ENCODE assay signal across 8 cellular contexts in genomic region chr19:1438933-1439358, GRCh38. TPM values are rescaled to one million over a fixed set of nuclear protein-coding genes. Genes with fewer than 3 reads are reported as not detected.
DNase-seq lines count a peak whose midpoint lies in the region; ATAC-seq and TF ChIP-seq lines count a peak whose summit lies in the region.

No MANE protein-coding gene starts in this region.

- H3K4me3 Mint-ChIP-seq in activated naive CD4-positive, alpha-beta T cell treated with anti-CD3 and anti-CD28 coated beads for 36 hours, result peak overlapping the region; percentile 98
- H3K4me3 Mint-ChIP-seq in activated naive CD8-positive, alpha-beta T cell treated with anti-CD3 and anti-CD28 coated beads, Interleukin-2, amount 10 ng/mL, durations not matched to agents 7 days and 5 days, result peak overlapping the region; percentile 99
- peak overlapping the region; percentile 95 for H3K4me3 Mint-ChIP-seq in type B pancreatic cell

- DNase-seq in activated naive CD4-positive, alpha-beta T cell treated with anti-CD3 and anti-CD28 coated beads for 36 hours, result no peak
- no peak for DNase-seq in activated naive CD4-positive, alpha-beta T cell treated with Interleukin-2 at 50 U/mL for 16 hours
- DNase-seq in activated naive CD8-positive, alpha-beta T cell treated with anti-CD3 and anti-CD28 coated beads, Interleukin-2, amount 10 ng/mL, durations not matched to agents 7 days and 5 days, result no peak
- DNase-seq in lower leg skin (ENCODE audit: low spot score in 2 of 2), result no peak
- no peak for DNase-seq in type B pancreatic cell (ENCODE audit: extremely low spot score, unreplicated experiment)
- no peak for DNase-seq in epidermal melanocyte (ENCODE audit: insufficient read length, low spot score)
- no peak for DNase-seq in NCI-H524 (lab: John Stamatoyannopoulos, UW)
- no peak for DNase-seq in stimulated activated naive CD4-positive, alpha-beta T cell treated with Interleukin-2 at 50 U/mL for 16 hours (lab: John Stamatoyannopoulos, UW)

- intact Hi-C loops in activated naive CD4-positive, alpha-beta T cell treated with anti-CD3 and anti-CD28 coated beads for 36 hours (cut with micrococcal nuclease), result loop anchor here (1.0 to 5.0 kb wide), 5 partner anchors 32 to 164 kb away; partner anchors contain the start of genes ADAMTSL5, C19orf25, DAZAP1 and FAM174C
- intact Hi-C loops in lower leg skin (cut with DNase I; ENCODE audit: low total_unique reads), result no loop called here

- TF ChIP-seq CTCF in lower leg skin (IDR thresholded peaks at IDR 0.05), result no peak
- TF ChIP-seq CTCF in type B pancreatic cell (conservative IDR thresholded peaks at IDR 0.05), result no peak

- H3K27ac Mint-ChIP-seq in activated naive CD4-positive, alpha-beta T cell treated with anti-CD3 and anti-CD28 coated beads for 36 hours, result peak overlapping the region; percentile 99
- H3K27ac Mint-ChIP-seq in activated naive CD8-positive, alpha-beta T cell treated with anti-CD3 and anti-CD28 coated beads, Interleukin-2, amount 10 ng/mL, durations not matched to agents 7 days and 5 days, result peak overlapping the region; percentile 80
- peak overlapping the region; percentile 95 for H3K27ac Mint-ChIP-seq in type B pancreatic cell

- POLR2A ChIA-PET in activated naive CD8-positive, alpha-beta T cell treated with anti-CD3 and anti-CD28 coated beads, Interleukin-2, amount 10 ng/mL, durations not matched to agents 7 days and 5 days (lab: Charles Lee), result interaction anchor here (0.8 to 0.9 kb wide), 2 partner anchors 27 to 30 kb away, joined by 3 to 5 read pairs; no protein-coding TSS in a partner anchor

- TF ChIP-seq POLR2A in lower leg skin (IDR thresholded peaks at IDR 0.05), result no peak

- H3K4me3 ChIP-seq in lower leg skin (ENCODE audit: low read depth, poor library complexity, severe bottlenecking), result peak overlapping the region; percentile 93

- WGBS in lower leg skin, 2 donors, result 2 to 3% methylated on average over 14 to 17 of the region's 27 CpGs

- H3K4me1 Mint-ChIP-seq in activated naive CD4-positive, alpha-beta T cell treated with anti-CD3 and anti-CD28 coated beads for 36 hours (ENCODE audit: low read depth), result peaks cover 40% of the 10 kb centered on the region
- H3K4me1 Mint-ChIP-seq in activated naive CD8-positive, alpha-beta T cell treated with anti-CD3 and anti-CD28 coated beads, Interleukin-2, amount 10 ng/mL, durations not matched to agents 7 days and 5 days, result peaks cover 9% of the 10 kb centered on the region
- peaks cover 8% of the 10 kb centered on the region for H3K4me1 Mint-ChIP-seq in type B pancreatic cell (ENCODE audit: unreplicated experiment)

- no peaks in the 10 kb centered on the region for H3K27me3 Mint-ChIP-seq in activated naive CD4-positive, alpha-beta T cell treated with anti-CD3 and anti-CD28 coated beads for 36 hours (ENCODE audit: low read depth)
- no peaks in the 10 kb centered on the region for H3K27me3 Mint-ChIP-seq in activated naive CD8-positive, alpha-beta T cell treated with anti-CD3 and anti-CD28 coated beads, Interleukin-2, amount 10 ng/mL, durations not matched to agents 7 days and 5 days
- H3K27me3 Mint-ChIP-seq in type B pancreatic cell, result peaks cover under 1% of the 10 kb centered on the region

- no peaks in the 10 kb centered on the region for H3K9me3 Mint-ChIP-seq in activated naive CD4-positive, alpha-beta T cell treated with anti-CD3 and anti-CD28 coated beads for 36 hours
- no peaks in the 10 kb centered on the region for H3K9me3 Mint-ChIP-seq in activated naive CD8-positive, alpha-beta T cell treated with anti-CD3 and anti-CD28 coated beads, Interleukin-2, amount 10 ng/mL, durations not matched to agents 7 days and 5 days
- H3K9me3 Mint-ChIP-seq in type B pancreatic cell, result no peaks in the 10 kb centered on the region

- CTCF ChIA-PET in activated naive CD4-positive, alpha-beta T cell treated with anti-CD3 and anti-CD28 coated beads for 36 hours (lab: Charles Lee), result interaction anchor here (0.5 to 0.7 kb wide), 2 partner anchors 154 to 724 kb away, joined by 3 to 4 read pairs; partner anchors contain the start of gene MBD3

- ATAC-seq in activated naive CD8-positive, alpha-beta T cell treated with anti-CD3 and anti-CD28 coated beads, Interleukin-2, amount 10 ng/mL, durations not matched to agents 7 days and 5 days (ENCODE audit: low read depth), result no peak

- peaks cover 44% of the 10 kb centered on the region for H3K36me3 Mint-ChIP-seq in activated naive CD4-positive, alpha-beta T cell treated with anti-CD3 and anti-CD28 coated beads for 36 hours (ENCODE audit: low read depth)
- peaks cover 25% of the 10 kb centered on the region for H3K36me3 Mint-ChIP-seq in activated naive CD8-positive, alpha-beta T cell treated with anti-CD3 and anti-CD28 coated beads, Interleukin-2, amount 10 ng/mL, durations not matched to agents 7 days and 5 days
- H3K36me3 Mint-ChIP-seq in type B pancreatic cell, result peaks cover 9% of the 10 kb centered on the region

RNA-seq across cellular contexts. Expression of gene RPS15, which starts 0.8 kb away (rescaled TPM):
- total RNA-seq in activated naive CD4-positive, alpha-beta T cell treated with anti-CD3 and anti-CD28 coated beads for 36 hours, result 1,000 to 10,000 TPM; 1,902 to 1,906 TPM
- total RNA-seq in activated naive CD8-positive, alpha-beta T cell treated with anti-CD3 and anti-CD28 coated beads, Interleukin-2, amount 10 ng/mL, durations not matched to agents 7 days and 5 days, result 1,000 to 10,000 TPM; 1,438 to 1,457 TPM
- 1,000 to 10,000 TPM; 2,226 to 7,190 (median 4,396) TPM for total RNA-seq in lower leg skin
- total RNA-seq in type B pancreatic cell (ENCODE audit: low replicate concordance), result 1,251 and 1,344 TPM in 2 replicates

RNA-seq across cellular contexts. Expression of gene APC2, which starts 11.0 kb away (rescaled TPM):
- total RNA-seq in activated naive CD4-positive, alpha-beta T cell treated with anti-CD3 and anti-CD28 coated beads for 36 hours, result under 1 TPM; 0.07 to 0.12 TPM
- under 1 TPM; 0.06 to 0.11 TPM for total RNA-seq in activated naive CD8-positive, alpha-beta T cell treated with anti-CD3 and anti-CD28 coated beads, Interleukin-2, amount 10 ng/mL, durations not matched to agents 7 days and 5 days
- total RNA-seq in lower leg skin (1 to 10 TPM in 1 of 4 donors, under 1 TPM in 2, not detected in 1; 0.11 to 1.1 (median 0.23) TPM), type B pancreatic cell (ENCODE audit: low replicate concordance) (1.2 and 9.2 TPM in 2 replicates)

RNA-seq across cellular contexts. Expression of gene DAZAP1, which starts 31.6 kb away (rescaled TPM):
- 100 to 1,000 TPM; 253 to 265 TPM for total RNA-seq in activated naive CD4-positive, alpha-beta T cell treated with anti-CD3 and anti-CD28 coated beads for 36 hours
- total RNA-seq in activated naive CD8-positive, alpha-beta T cell treated with anti-CD3 and anti-CD28 coated beads, Interleukin-2, amount 10 ng/mL, durations not matched to agents 7 days and 5 days, result 100 to 1,000 TPM; 214 to 217 TPM
- 10 to 100 TPM; 28.6 to 60.5 (median 48.2) TPM for total RNA-seq in lower leg skin
- total RNA-seq in type B pancreatic cell (ENCODE audit: low replicate concordance), result 124 and 141 TPM in 2 replicates

RNA-seq across cellular contexts. Expression of gene GAMT, which starts 37.6 kb away (rescaled TPM):
- total RNA-seq in activated naive CD4-positive, alpha-beta T cell treated with anti-CD3 and anti-CD28 coated beads for 36 hours, result 10 to 100 TPM; 23.5 to 25.0 TPM
- 10 to 100 TPM; 17.9 to 18.9 TPM for total RNA-seq in activated naive CD8-positive, alpha-beta T cell treated with anti-CD3 and anti-CD28 coated beads, Interleukin-2, amount 10 ng/mL, durations not matched to agents 7 days and 5 days
- 10 to 100 TPM; 33.8 to 72.0 (median 46.0) TPM for total RNA-seq in lower leg skin
- total RNA-seq in type B pancreatic cell (ENCODE audit: low replicate concordance), result 33.7 and 37.9 TPM in 2 replicates

RNA-seq across cellular contexts. Expression of gene C19orf25, which starts 40.1 kb away (rescaled TPM):
- 10 to 100 TPM; 17.5 to 20.8 TPM for total RNA-seq in activated naive CD4-positive, alpha-beta T cell treated with anti-CD3 and anti-CD28 coated beads for 36 hours
- 10 to 100 TPM; 48.0 to 51.2 TPM for total RNA-seq in activated naive CD8-positive, alpha-beta T cell treated with anti-CD3 and anti-CD28 coated beads, Interleukin-2, amount 10 ng/mL, durations not matched to agents 7 days and 5 days
- total RNA-seq in lower leg skin (10 to 100 TPM; 34.3 to 49.6 (median 45.7) TPM), type B pancreatic cell (ENCODE audit: low replicate concordance) (36.6 and 37.5 TPM in 2 replicates)
